ENCODE assay signal across 15 cellular contexts in the genomic region with DNA sequence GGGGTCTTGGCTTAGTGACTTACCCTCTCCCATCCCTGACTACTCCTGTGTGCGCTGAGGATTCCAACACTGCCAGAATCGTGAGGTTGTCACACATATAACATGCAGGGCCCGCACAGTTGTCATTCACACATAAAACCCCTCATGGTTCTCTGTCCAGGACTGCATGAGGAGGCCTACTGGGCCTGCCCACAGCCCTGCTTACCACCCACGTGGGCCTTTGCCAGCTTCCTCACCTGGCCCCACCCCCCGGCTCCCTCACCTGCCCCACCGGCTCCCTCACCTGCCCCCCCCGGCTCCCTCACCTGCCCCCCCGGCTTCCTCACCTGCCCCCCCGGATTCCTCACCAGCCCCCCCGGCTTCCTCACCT.
"Had no signal": no experiment of that assay in that cellular context is flagged by ENCODE, and none has a peak within 500 bp of the region (broad histone marks: within the 10 kb centered on the region; RNA-seq: fewer than 3 reads in every experiment).

No MANE protein-coding gene starts in this region.

- ATAC-seq: activated T-cell treated with anti-CD3 and anti-CD28 coated beads, Interleukin-2, amount 50 U/mL, for 4 hours; gastroesophageal sphincter; heart right ventricle; left colon; stimulated activated effector memory CD8-positive, alpha-beta T cell treated with anti-CD3 and anti-CD28 coated beads, Interleukin-12 subunit alpha, Interleukin-12 subunit beta, amount 100 ng/mL, for 72 hours had no signal

- H3K36me3 Mint-ChIP-seq: activated naive CD4-positive, alpha-beta T cell treated with anti-CD3 and anti-CD28 coated beads, Interleukin-2, amount 50 U/mL, for 72 hours; neural progenitor cell; stimulated activated effector memory CD8-positive, alpha-beta T cell treated with anti-CD3 and anti-CD28 coated beads, Interleukin-12 subunit alpha, Interleukin-12 subunit beta, amount 100 ng/mL, for 72 hours had no signal

- H3K27ac Mint-ChIP-seq: activated naive CD4-positive, alpha-beta T cell treated with anti-CD3 and anti-CD28 coated beads, Interleukin-2, amount 50 U/mL, for 72 hours; neural progenitor cell; stimulated activated effector memory CD8-positive, alpha-beta T cell treated with anti-CD3 and anti-CD28 coated beads, Interleukin-12 subunit alpha, Interleukin-12 subunit beta, amount 100 ng/mL, for 72 hours had no signal

- H3K27ac ChIP-seq: cardiac muscle cell, gastroesophageal sphincter, heart right ventricle, neural progenitor cell, pancreas, tibial artery had no signal

- H3K27me3 ChIP-seq: neural progenitor cell had no signal

- H3K4me1 Mint-ChIP-seq: stimulated activated effector memory CD8-positive, alpha-beta T cell treated with anti-CD3 and anti-CD28 coated beads, Interleukin-12 subunit alpha, Interleukin-12 subunit beta, amount 100 ng/mL, for 72 hours had no signal

- H3K4me3 Mint-ChIP-seq: activated T-cell treated with anti-CD3 and anti-CD28 coated beads, Interleukin-2, amount 50 U/mL, for 4 hours; neural progenitor cell; stimulated activated effector memory CD8-positive, alpha-beta T cell treated with anti-CD3 and anti-CD28 coated beads, Interleukin-12 subunit alpha, Interleukin-12 subunit beta, amount 100 ng/mL, for 72 hours had no signal

- H3K9ac ChIP-seq: neural progenitor cell had no signal

- H3K4me3 ChIP-seq: cardiac muscle cell, gastroesophageal sphincter, heart right ventricle, lung, neural progenitor cell, pancreas had no signal

- H3K9me3 Mint-ChIP-seq: activated naive CD4-positive, alpha-beta T cell treated with anti-CD3 and anti-CD28 coated beads, Interleukin-2, amount 50 U/mL, for 72 hours; activated T-cell treated with anti-CD3 and anti-CD28 coated beads, Interleukin-2, amount 50 U/mL, for 4 hours; stimulated activated effector memory CD8-positive, alpha-beta T cell treated with anti-CD3 and anti-CD28 coated beads, Interleukin-12 subunit alpha, Interleukin-12 subunit beta, amount 100 ng/mL, for 72 hours had no signal

- DNase-seq: activated CD4-positive, alpha-beta T cell treated with anti-CD3 and anti-CD28 coated beads for 1 hour; activated CD4-positive, alpha-beta T cell treated with anti-CD3 and anti-CD28 coated beads, Interleukin-2, amount 50 U/mL, for 4 hours; activated gamma-delta T cell; activated T-cell treated with anti-CD3 and anti-CD28 coated beads, Interleukin-2, amount 50 U/mL, for 4 hours; heart right ventricle; left colon; stimulated activated CD4-positive, alpha-beta T cell treated with anti-CD3 and anti-CD28 coated beads, Interleukin-1b, Interleukin-23, amount 100 ng/mL, for 48 hours; tibial artery had no signal

- H3K4me2 ChIP-seq: neural progenitor cell had no signal

- H3K36me3 ChIP-seq: cardiac muscle cell, gastroesophageal sphincter, heart right ventricle, neural progenitor cell, pancreas, tibial artery had no signal

- H3K4me1 ChIP-seq: gastroesophageal sphincter, heart right ventricle, neural progenitor cell, pancreas had no signal
